Comparison of ENCODE assay signal across 1 cellular context in the genomic region with DNA sequence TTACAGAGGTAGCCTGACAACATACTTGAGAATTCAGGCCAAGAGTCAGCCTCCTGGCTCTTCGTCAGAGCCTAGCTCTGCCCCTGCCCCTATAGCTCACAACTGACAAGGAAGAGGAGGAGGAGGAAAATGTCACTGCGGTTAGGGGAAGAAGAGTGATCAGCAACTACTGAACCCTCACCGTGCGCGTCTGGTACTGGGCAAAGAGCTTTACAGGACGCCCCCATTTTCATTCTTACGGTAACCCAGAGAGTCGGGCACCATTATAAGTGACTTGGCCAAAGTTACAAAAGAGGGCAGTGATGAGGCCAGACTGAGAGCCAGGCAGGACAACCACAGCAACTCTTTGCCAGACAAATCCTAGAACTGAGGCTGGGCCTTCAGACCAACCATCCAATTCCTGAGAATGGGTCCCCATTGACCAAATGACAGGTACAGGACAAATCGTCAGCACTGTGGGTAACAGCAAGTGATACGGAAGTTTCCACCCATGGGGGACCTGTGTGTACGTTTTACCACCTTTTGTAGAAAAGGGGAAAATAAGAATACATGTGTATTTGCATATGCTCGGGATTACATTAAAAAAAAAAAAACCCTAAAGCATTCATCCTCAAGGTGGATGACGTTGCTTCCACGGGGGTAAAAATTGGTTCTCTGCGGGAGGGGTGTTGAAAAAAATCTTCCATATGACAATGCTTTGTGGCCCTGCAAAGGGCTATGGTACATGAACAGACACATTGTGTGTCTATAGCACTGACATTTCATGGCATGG.
TF ChIP-seq lines count a peak whose summit lies in the region.

No MANE protein-coding gene starts in this region.

TF ChIP-seq in HepG2, 621 proteins besides CTCF, POLR2A, EP300 and RAD21 (continued from another document):
- 0 out of 2 replicates have a peak, but pooled peaks have one; percentile 48 for TF ChIP-seq FOXO4 (CRISPR knock-in tag; conservative IDR thresholded peaks at IDR 0.05)
